8 cellular contexts compared by ENCODE assay signal in the genomic region with DNA sequence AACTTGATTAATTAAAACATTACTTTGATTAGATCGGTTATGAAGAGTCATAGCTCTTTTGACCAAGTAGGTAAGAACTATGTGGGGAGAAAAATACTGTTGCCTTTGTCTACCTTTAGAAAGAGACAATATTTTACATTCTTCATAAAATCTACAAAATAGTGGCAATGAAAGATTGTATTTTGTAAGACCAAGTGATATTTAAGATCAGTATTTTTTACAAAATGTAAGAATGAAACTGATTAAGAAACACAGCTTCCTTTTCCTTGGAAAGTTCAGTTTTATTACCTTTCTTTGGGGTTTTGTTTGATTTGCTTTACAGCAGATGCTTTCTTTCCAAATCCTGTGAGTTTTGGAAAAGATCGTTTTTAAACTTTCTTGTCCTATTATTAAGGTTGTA.
A peak's percentile ranks its signal among the peaks of the same experiment; 100 is the strongest.
DNase-seq lines count a peak whose midpoint lies in the region; FAIRE-seq and TF ChIP-seq lines count a peak whose summit lies in the region.

No MANE protein-coding gene starts in this region.

- H4K20me1 ChIP-seq in OCI-LY3 (ENCODE audit: insufficient read depth, low read length), result peaks cover 47% of the 10 kb centered on the region

- peak overlapping the region; percentile 98 for H3K27ac Mint-ChIP-seq in osteocyte (ENCODE audit: unreplicated experiment)

- DNase-seq in osteocyte (ENCODE audit: extremely low spot score, unreplicated experiment) (no peak), ureter (ENCODE audit: low spot score) (no peak), RCC 7860 (ENCODE audit: low spot score) (no peak), germinal center (ENCODE audit: low spot score) (no peak), NCI-H1048 (lab: John Stamatoyannopoulos, UW) (no peak)

- no peaks in the 10 kb centered on the region for H3K27me3 Mint-ChIP-seq in osteocyte (ENCODE audit: unreplicated experiment)

- H3K9me3 ChIP-seq in ES-I3 (ENCODE audit: control insufficient read depth, insufficient read depth, low read length), result no peaks in the 10 kb centered on the region; the same call in 1 of the 2 replicates
- no peaks in the 10 kb centered on the region for H3K9me3 ChIP-seq in OCI-LY3 (ENCODE audit: insufficient read depth, low read length)
- H3K9me3 ChIP-seq in endocrine pancreas (ENCODE audit: control insufficient read depth, low read length), result no peaks in the 10 kb centered on the region

- H2AFZ ChIP-seq in OCI-LY3 (ENCODE audit: low read depth, low read length), result no peak overlapping the region

- no peaks in the 10 kb centered on the region for H3K36me3 ChIP-seq in ES-I3 (ENCODE audit: insufficient read depth, low read length)
- H3K36me3 ChIP-seq in OCI-LY3 (replicated peaks; ENCODE audit: low read depth, low read length), result no peaks in the 10 kb centered on the region
- no peaks in the 10 kb centered on the region for H3K36me3 ChIP-seq in endocrine pancreas (ENCODE audit: control insufficient read depth, insufficient read depth, low read length)

- no peak for FAIRE-seq in RCC 7860 (lab: Jason Lieb, UNC)

- no peak overlapping the region for H3K27ac ChIP-seq in OCI-LY3 (ENCODE audit: low read length)

- peak overlapping the region; percentile 80 for H3K4me2 ChIP-seq in OCI-LY3 (ENCODE audit: low read length)

- H3K9me3 Mint-ChIP-seq in osteocyte (ENCODE audit: unreplicated experiment), result peaks cover 8% of the 10 kb centered on the region

- H3K36me3 Mint-ChIP-seq in osteocyte (ENCODE audit: unreplicated experiment), result peaks cover 10% of the 10 kb centered on the region

- H3K4me3 Mint-ChIP-seq in osteocyte (ENCODE audit: unreplicated experiment), result peak overlapping the region; percentile 97

- H3K9ac ChIP-seq in ES-I3 (ENCODE audit: low read depth, low read length) (peak overlapping the region; percentile 95; the same call in 1 of the 2 replicates), OCI-LY3 (ENCODE audit: low read length) (peak overlapping the region; percentile 94), endocrine pancreas (ENCODE audit: control insufficient read depth, insufficient read depth, low read length) (no peak overlapping the region)

- H3K4me1 ChIP-seq in ES-I3 (ENCODE audit: insufficient read depth, low read length) (no peaks in the 10 kb centered on the region), OCI-LY3 (ENCODE audit: low read length) (peaks cover 20% of the 10 kb centered on the region), endocrine pancreas (ENCODE audit: control insufficient read depth, insufficient read depth, low read length) (peaks cover 17% of the 10 kb centered on the region)

- peaks cover 45% of the 10 kb centered on the region for H3K4me1 Mint-ChIP-seq in osteocyte (ENCODE audit: unreplicated experiment)

- no peak for TF ChIP-seq CTCF in OCI-LY3 (IDR thresholded peaks at IDR 0.05; ENCODE audit: low read depth, low read length)
- TF ChIP-seq CTCF in osteocyte (IDR thresholded peaks at IDR 0.05), result no peak

- peaks cover 79% of the 10 kb centered on the region for H3K79me2 ChIP-seq in OCI-LY3 (ENCODE audit: low read length)

- H3K4me3 ChIP-seq in OCI-LY3 (ENCODE audit: low read length) (peak overlapping the region; percentile 99), endocrine pancreas (ENCODE audit: control insufficient read depth, insufficient read depth, low read length) (peak overlapping the region; percentile 92)

- H3K27me3 ChIP-seq in OCI-LY3 (ENCODE audit: low read depth, low read length) (no peaks in the 10 kb centered on the region), endocrine pancreas (ENCODE audit: control insufficient read depth, insufficient read depth, low read length) (no peaks in the 10 kb centered on the region)
